1 cellular context compared by ENCODE assay signal in the genomic region with DNA sequence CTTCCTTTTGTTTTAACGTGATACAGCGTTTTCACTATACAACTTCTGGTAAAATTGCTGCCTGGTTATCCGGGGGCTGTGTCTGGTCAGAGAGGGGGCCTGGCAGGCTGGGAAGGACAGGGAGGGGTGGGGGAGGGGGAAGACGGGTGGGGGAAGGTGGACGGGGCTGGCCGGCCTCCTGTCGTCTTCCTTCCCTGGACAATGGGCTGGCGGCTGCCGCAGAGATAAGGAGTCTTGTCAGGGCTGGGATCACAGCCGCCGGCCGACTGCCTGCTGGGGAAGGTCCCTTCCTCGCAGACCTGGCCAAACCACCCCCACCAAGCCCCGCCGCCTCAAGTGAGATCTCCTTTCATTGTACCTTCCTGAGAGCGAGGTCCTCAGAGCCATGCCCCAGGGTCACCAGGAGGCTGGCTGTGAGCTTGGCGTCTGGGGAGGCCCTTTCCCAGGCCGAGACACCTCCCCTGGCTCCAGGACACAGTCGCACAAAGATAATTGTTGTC.
A peak's percentile ranks its signal among the peaks of the same experiment; 100 is the strongest.
TF ChIP-seq lines count a peak whose summit lies in the region.

No MANE protein-coding gene starts in this region.

TF ChIP-seq in K562, 482 proteins besides CTCF, POLR2A, EP300 and RAD21 (continued from another document and continues in another):
- TF ChIP-seq, protein P1, sequence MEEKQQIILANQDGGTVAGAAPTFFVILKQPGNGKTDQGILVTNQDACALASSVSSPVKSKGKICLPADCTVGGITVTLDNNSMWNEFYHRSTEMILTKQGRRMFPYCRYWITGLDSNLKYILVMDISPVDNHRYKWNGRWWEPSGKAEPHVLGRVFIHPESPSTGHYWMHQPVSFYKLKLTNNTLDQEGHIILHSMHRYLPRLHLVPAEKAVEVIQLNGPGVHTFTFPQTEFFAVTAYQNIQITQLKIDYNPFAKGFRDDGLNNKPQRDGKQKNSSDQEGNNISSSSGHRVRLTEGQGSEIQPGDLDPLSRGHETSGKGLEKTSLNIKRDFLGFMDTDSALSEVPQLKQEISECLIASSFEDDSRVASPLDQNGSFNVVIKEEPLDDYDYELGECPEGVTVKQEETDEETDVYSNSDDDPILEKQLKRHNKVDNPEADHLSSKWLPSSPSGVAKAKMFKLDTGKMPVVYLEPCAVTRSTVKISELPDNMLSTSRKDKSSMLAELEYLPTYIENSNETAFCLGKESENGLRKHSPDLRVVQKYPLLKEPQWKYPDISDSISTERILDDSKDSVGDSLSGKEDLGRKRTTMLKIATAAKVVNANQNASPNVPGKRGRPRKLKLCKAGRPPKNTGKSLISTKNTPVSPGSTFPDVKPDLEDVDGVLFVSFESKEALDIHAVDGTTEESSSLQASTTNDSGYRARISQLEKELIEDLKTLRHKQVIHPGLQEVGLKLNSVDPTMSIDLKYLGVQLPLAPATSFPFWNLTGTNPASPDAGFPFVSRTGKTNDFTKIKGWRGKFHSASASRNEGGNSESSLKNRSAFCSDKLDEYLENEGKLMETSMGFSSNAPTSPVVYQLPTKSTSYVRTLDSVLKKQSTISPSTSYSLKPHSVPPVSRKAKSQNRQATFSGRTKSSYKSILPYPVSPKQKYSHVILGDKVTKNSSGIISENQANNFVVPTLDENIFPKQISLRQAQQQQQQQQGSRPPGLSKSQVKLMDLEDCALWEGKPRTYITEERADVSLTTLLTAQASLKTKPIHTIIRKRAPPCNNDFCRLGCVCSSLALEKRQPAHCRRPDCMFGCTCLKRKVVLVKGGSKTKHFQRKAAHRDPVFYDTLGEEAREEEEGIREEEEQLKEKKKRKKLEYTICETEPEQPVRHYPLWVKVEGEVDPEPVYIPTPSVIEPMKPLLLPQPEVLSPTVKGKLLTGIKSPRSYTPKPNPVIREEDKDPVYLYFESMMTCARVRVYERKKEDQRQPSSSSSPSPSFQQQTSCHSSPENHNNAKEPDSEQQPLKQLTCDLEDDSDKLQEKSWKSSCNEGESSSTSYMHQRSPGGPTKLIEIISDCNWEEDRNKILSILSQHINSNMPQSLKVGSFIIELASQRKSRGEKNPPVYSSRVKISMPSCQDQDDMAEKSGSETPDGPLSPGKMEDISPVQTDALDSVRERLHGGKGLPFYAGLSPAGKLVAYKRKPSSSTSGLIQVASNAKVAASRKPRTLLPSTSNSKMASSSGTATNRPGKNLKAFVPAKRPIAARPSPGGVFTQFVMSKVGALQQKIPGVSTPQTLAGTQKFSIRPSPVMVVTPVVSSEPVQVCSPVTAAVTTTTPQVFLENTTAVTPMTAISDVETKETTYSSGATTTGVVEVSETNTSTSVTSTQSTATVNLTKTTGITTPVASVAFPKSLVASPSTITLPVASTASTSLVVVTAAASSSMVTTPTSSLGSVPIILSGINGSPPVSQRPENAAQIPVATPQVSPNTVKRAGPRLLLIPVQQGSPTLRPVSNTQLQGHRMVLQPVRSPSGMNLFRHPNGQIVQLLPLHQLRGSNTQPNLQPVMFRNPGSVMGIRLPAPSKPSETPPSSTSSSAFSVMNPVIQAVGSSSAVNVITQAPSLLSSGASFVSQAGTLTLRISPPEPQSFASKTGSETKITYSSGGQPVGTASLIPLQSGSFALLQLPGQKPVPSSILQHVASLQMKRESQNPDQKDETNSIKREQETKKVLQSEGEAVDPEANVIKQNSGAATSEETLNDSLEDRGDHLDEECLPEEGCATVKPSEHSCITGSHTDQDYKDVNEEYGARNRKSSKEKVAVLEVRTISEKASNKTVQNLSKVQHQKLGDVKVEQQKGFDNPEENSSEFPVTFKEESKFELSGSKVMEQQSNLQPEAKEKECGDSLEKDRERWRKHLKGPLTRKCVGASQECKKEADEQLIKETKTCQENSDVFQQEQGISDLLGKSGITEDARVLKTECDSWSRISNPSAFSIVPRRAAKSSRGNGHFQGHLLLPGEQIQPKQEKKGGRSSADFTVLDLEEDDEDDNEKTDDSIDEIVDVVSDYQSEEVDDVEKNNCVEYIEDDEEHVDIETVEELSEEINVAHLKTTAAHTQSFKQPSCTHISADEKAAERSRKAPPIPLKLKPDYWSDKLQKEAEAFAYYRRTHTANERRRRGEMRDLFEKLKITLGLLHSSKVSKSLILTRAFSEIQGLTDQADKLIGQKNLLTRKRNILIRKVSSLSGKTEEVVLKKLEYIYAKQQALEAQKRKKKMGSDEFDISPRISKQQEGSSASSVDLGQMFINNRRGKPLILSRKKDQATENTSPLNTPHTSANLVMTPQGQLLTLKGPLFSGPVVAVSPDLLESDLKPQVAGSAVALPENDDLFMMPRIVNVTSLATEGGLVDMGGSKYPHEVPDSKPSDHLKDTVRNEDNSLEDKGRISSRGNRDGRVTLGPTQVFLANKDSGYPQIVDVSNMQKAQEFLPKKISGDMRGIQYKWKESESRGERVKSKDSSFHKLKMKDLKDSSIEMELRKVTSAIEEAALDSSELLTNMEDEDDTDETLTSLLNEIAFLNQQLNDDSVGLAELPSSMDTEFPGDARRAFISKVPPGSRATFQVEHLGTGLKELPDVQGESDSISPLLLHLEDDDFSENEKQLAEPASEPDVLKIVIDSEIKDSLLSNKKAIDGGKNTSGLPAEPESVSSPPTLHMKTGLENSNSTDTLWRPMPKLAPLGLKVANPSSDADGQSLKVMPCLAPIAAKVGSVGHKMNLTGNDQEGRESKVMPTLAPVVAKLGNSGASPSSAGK (IDR thresholded peaks at IDR 0.05): peak; percentile 48; the same call in 1 of the 2 replicates
- no peak for TF ChIP-seq ZNF717 (CRISPR knock-in tag; IDR thresholded peaks at IDR 0.05)
- TF ChIP-seq KDM5B (IDR thresholded peaks at IDR 0.05; ENCODE audit: insufficient replicate concordance, low read depth, low read length): peak; percentile 41
- peak; percentile 44 for TF ChIP-seq POLR2AphosphoS5 (IDR thresholded peaks at IDR 0.05; ENCODE audit: control insufficient read depth, insufficient read depth, low read depth, low read length)
- TF ChIP-seq ZNF77 (CRISPR knock-in tag; IDR thresholded peaks at IDR 0.05): no peak
- TF ChIP-seq TCF3 (CRISPR knock-in tag; IDR thresholded peaks at IDR 0.05): peak; percentile 58
- no peak for TF ChIP-seq XRCC3 (IDR thresholded peaks at IDR 0.05)
- TF ChIP-seq NFIC (IDR thresholded peaks at IDR 0.05): no peak
- peak; percentile 36; the same call in 1 of the 2 replicates for TF ChIP-seq ZC3H11A (IDR thresholded peaks at IDR 0.05; ENCODE audit: low read depth, low read length)
- TF ChIP-seq SMARCE1 (IDR thresholded peaks at IDR 0.05): peak; percentile 29; the same call in 1 of the 2 replicates
- TF ChIP-seq TEAD2 (tag; IDR thresholded peaks at IDR 0.05): no peak
- peak; percentile 55 for TF ChIP-seq TBP (optimal IDR thresholded peaks at IDR 0.05; ENCODE audit: low read depth, low read length)
- no peak; the same call in 1 of the 2 replicates for TF ChIP-seq CREB1 (IDR thresholded peaks at IDR 0.05)
- TF ChIP-seq CREB1 (CRISPR knock-in tag; IDR thresholded peaks at IDR 0.05): no peak
- peak; percentile 98 for TF ChIP-seq HMGN3 (IDR thresholded peaks at IDR 0.05; ENCODE audit: borderline replicate concordance, extremely low read depth, insufficient read length, low read depth, low read length)
- peak; percentile 15 for TF ChIP-seq BRD9 (IDR thresholded peaks at IDR 0.05; ENCODE audit: low read depth, partially characterized antibody)
- TF ChIP-seq ETV5 (CRISPR knock-in tag; IDR thresholded peaks at IDR 0.05; ENCODE audit: low read depth): peak; percentile 47; the same call in 1 of the 2 replicates
- TF ChIP-seq NR2C2 (CRISPR knock-in tag; IDR thresholded peaks at IDR 0.05): no peak
- TF ChIP-seq NR2C2 (tag; IDR thresholded peaks at IDR 0.05): peak; percentile 34; the same call in 1 of the 2 replicates
- peak; percentile 43; the same call in 1 of the 2 replicates for TF ChIP-seq PHF8 (IDR thresholded peaks at IDR 0.05; ENCODE audit: borderline replicate concordance, low read length)
- peak; percentile 76 for TF ChIP-seq NCOR1 (IDR thresholded peaks at IDR 0.05)
- TF ChIP-seq ETV1 (tag; conservative IDR thresholded peaks at IDR 0.05; ENCODE audit: low read depth): 0 out of 2 replicates have a peak, but pooled peaks have one; percentile 6
- TF ChIP-seq CBFA2T2 (conservative IDR thresholded peaks at IDR 0.05): peak; percentile 60
- no peak for TF ChIP-seq NR2C1 (IDR thresholded peaks at IDR 0.05)
- TF ChIP-seq NR2C1 (tag; IDR thresholded peaks at IDR 0.05): 0 out of 2 replicates have a peak, but pooled peaks have one; percentile 17
- TF ChIP-seq, protein P2, sequence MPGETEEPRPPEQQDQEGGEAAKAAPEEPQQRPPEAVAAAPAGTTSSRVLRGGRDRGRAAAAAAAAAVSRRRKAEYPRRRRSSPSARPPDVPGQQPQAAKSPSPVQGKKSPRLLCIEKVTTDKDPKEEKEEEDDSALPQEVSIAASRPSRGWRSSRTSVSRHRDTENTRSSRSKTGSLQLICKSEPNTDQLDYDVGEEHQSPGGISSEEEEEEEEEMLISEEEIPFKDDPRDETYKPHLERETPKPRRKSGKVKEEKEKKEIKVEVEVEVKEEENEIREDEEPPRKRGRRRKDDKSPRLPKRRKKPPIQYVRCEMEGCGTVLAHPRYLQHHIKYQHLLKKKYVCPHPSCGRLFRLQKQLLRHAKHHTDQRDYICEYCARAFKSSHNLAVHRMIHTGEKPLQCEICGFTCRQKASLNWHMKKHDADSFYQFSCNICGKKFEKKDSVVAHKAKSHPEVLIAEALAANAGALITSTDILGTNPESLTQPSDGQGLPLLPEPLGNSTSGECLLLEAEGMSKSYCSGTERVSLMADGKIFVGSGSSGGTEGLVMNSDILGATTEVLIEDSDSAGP (CRISPR knock-in tag; IDR thresholded peaks at IDR 0.05): no peak
- TF ChIP-seq ZNF589 (CRISPR knock-in tag; IDR thresholded peaks at IDR 0.05; ENCODE audit: low read depth): peak; percentile 91
- TF ChIP-seq, protein P3, sequence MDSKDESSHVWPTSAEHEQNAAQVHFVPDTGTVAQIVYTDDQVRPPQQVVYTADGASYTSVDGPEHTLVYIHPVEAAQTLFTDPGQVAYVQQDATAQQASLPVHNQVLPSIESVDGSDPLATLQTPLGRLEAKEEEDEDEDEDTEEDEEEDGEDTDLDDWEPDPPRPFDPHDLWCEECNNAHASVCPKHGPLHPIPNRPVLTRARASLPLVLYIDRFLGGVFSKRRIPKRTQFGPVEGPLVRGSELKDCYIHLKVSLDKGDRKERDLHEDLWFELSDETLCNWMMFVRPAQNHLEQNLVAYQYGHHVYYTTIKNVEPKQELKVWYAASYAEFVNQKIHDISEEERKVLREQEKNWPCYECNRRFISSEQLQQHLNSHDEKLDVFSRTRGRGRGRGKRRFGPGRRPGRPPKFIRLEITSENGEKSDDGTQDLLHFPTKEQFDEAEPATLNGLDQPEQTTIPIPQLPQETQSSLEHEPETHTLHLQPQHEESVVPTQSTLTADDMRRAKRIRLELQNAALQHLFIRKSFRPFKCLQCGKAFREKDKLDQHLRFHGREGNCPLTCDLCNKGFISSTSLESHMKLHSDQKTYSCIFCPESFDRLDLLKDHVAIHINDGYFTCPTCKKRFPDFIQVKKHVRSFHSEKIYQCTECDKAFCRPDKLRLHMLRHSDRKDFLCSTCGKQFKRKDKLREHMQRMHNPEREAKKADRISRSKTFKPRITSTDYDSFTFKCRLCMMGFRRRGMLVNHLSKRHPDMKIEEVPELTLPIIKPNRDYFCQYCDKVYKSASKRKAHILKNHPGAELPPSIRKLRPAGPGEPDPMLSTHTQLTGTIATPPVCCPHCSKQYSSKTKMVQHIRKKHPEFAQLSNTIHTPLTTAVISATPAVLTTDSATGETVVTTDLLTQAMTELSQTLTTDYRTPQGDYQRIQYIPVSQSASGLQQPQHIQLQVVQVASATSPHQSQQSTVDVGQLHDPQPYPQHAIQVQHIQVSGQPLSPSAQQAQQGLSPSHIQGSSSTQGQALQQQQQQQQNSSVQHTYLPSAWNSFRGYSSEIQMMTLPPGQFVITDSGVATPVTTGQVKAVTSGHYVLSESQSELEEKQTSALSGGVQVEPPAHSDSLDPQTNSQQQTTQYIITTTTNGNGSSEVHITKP (IDR thresholded peaks at IDR 0.05; ENCODE audit: partially characterized antibody): peak; percentile 41
- 0 out of 2 replicates have a peak, but pooled peaks have one; percentile 34 for TF ChIP-seq DMBX1 (CRISPR knock-in tag; IDR thresholded peaks at IDR 0.05; ENCODE audit: borderline replicate concordance)
- TF ChIP-seq RBFOX2 (IDR thresholded peaks at IDR 0.05; ENCODE audit: low read depth, low read length): peak; percentile 77
- TF ChIP-seq GTF2E2 (tag; IDR thresholded peaks at IDR 0.05): peak; percentile 71; the same call in 1 of the 2 replicates
- TF ChIP-seq NFRKB (IDR thresholded peaks at IDR 0.05; ENCODE audit: low read depth): 0 out of 2 replicates have a peak, but pooled peaks have one; percentile 61
- TF ChIP-seq POLR2H (tag; IDR thresholded peaks at IDR 0.05; ENCODE audit: low read depth): peak; percentile 57; the same call in 1 of the 2 replicates
- TF ChIP-seq, protein P4, sequence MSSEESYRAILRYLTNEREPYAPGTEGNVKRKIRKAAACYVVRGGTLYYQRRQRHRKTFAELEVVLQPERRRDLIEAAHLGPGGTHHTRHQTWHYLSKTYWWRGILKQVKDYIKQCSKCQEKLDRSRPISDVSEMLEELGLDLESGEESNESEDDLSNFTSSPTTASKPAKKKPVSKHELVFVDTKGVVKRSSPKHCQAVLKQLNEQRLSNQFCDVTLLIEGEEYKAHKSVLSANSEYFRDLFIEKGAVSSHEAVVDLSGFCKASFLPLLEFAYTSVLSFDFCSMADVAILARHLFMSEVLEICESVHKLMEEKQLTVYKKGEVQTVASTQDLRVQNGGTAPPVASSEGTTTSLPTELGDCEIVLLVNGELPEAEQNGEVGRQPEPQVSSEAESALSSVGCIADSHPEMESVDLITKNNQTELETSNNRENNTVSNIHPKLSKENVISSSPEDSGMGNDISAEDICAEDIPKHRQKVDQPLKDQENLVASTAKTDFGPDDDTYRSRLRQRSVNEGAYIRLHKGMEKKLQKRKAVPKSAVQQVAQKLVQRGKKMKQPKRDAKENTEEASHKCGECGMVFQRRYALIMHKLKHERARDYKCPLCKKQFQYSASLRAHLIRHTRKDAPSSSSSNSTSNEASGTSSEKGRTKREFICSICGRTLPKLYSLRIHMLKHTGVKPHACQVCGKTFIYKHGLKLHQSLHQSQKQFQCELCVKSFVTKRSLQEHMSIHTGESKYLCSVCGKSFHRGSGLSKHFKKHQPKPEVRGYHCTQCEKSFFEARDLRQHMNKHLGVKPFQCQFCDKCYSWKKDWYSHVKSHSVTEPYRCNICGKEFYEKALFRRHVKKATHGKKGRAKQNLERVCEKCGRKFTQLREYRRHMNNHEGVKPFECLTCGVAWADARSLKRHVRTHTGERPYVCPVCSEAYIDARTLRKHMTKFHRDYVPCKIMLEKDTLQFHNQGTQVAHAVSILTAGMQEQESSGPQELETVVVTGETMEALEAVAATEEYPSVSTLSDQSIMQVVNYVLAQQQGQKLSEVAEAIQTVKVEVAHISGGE (CRISPR knock-in tag; IDR thresholded peaks at IDR 0.05): peak in 1 of 3 experiments; percentile 68; a peak in 1 of 6 replicates
- TF ChIP-seq ZFP30 (CRISPR knock-in tag; IDR thresholded peaks at IDR 0.05; ENCODE audit: borderline replicate concordance): no peak
- no peak for TF ChIP-seq OTX1 (CRISPR knock-in tag; IDR thresholded peaks at IDR 0.05)
- TF ChIP-seq ZFPM2 (CRISPR knock-in tag; IDR thresholded peaks at IDR 0.05): no peak
- TF ChIP-seq CTBP1 (IDR thresholded peaks at IDR 0.05; ENCODE audit: borderline replicate concordance): peak; percentile 38; the same call in 1 of the 2 replicates
- peak; percentile 73 for TF ChIP-seq JUND (IDR thresholded peaks at IDR 0.05; ENCODE audit: borderline replicate concordance, low read depth, low read length)
- TF ChIP-seq JUND (tag; IDR thresholded peaks at IDR 0.05; ENCODE audit: borderline replicate concordance, low read depth, low read length): peak; percentile 45; the same call in 1 of the 3 replicates
- TF ChIP-seq GATAD2A (IDR thresholded peaks at IDR 0.05): peak; percentile 74; the same call in 1 of the 2 replicates
- peak; percentile 80; the same call in 1 of the 2 replicates for TF ChIP-seq TCF7 (IDR thresholded peaks at IDR 0.05; ENCODE audit: borderline replicate concordance)
- TF ChIP-seq LCOR (CRISPR knock-in tag; IDR thresholded peaks at IDR 0.05): no peak
